19 cellular contexts compared by ENCODE assay signal in genomic region chr2:121362776-121363175, GRCh38.
DNase-seq lines count a peak whose midpoint lies in the region; ATAC-seq and TF ChIP-seq lines count a peak whose summit lies in the region.
"Had no signal": no experiment of that assay in that cellular context is flagged by ENCODE, and none has a peak within 500 bp of the region (broad histone marks: within the 10 kb centered on the region; RNA-seq: fewer than 3 reads in every experiment).

No MANE protein-coding gene starts in this region.

- H3K4me3 Mint-ChIP-seq in MCF 10A (ENCODE audit: unreplicated experiment), result no peak overlapping the region
- H3K4me3 Mint-ChIP-seq: activated CD4-positive, alpha-beta T cell treated with anti-CD3 and anti-CD28 coated beads for 36 hours had no signal

- H3K27ac ChIP-seq in mammary epithelial cell (ENCODE audit: insufficient read depth, low read depth, low read length) (no peak overlapping the region), PC-9 (no peak overlapping the region), foreskin keratinocyte (peak overlapping the region; percentile 48), thyroid gland (peak overlapping the region; percentile 61 to 80 (median 72))
- H3K27ac ChIP-seq: brain microvascular endothelial cell, KMS-11, parathyroid adenoma had no signal

- H3K4me3 ChIP-seq in mammary epithelial cell (replicated peaks in 1 of 3; ENCODE audit: insufficient read depth in 1 of 3, low read depth in 2 of 3, low read length in 3 of 3) (no peak overlapping the region), PC-9 (no peak overlapping the region), thyroid gland (replicated peaks in 1 of 3) (no peak overlapping the region)
- H3K4me3 ChIP-seq: GM12878 had no signal

- no peaks in the 10 kb centered on the region for H3K9me3 Mint-ChIP-seq in MCF 10A (ENCODE audit: unreplicated experiment)

- H3K4me1 ChIP-seq in mammary epithelial cell (ENCODE audit: insufficient read depth, low read length) (peaks cover 46% of the 10 kb centered on the region), PC-9 (replicated peaks; ENCODE audit: insufficient read depth) (peaks cover 12% of the 10 kb centered on the region), foreskin keratinocyte (peaks cover 29% of the 10 kb centered on the region), thyroid gland (peaks cover 52 to 55% of the 10 kb centered on the region in 2 donors)

- no peak overlapping the region for H3K4me2 ChIP-seq in mammary epithelial cell (ENCODE audit: insufficient read depth, low read depth, low read length)
- no peak overlapping the region for H3K4me2 ChIP-seq in PC-9
- H3K4me2 ChIP-seq: KMS-11 had no signal

- ATAC-seq in foreskin keratinocyte (no peak), HG02852 (IDR thresholded peaks at IDR 0.05; ENCODE audit: unreplicated experiment) (no peak)
- ATAC-seq: activated CD4-positive, alpha-beta T cell treated with anti-CD3 and anti-CD28 coated beads for 36 hours; GM12878 had no signal

- WGBS in mammary epithelial cell (ENCODE audit: low coverage, missing lambda C conversion rate), result 69% methylated on average over 4 of the region's 4 CpGs
- 54 to 60% methylated on average over 4 of the region's 4 CpGs for WGBS in thyroid gland, 2 donors

- TF ChIP-seq CTCF in MCF 10A (IDR thresholded peaks at IDR 0.05; ENCODE audit: unreplicated experiment) (no peak), mammary epithelial cell (conservative IDR thresholded peaks at IDR 0.05 in 1 of 2, IDR thresholded peaks at IDR 0.05 in 1 of 2; ENCODE audit: extremely low read depth in 1 of 2, insufficient read depth in 1 of 2, low read depth in 1 of 2, low read length in 2 of 2) (no peak), PC-9 (conservative IDR thresholded peaks at IDR 0.05) (no peak), foreskin keratinocyte (conservative IDR thresholded peaks at IDR 0.05) (no peak), thyroid gland (IDR thresholded peaks at IDR 0.05) (no peak)

- CTCF ChIA-PET in MCF 10A (lab: Yijun Ruan, JAX) (interaction anchor here (0.5 to 14.9 kb wide), 6 partner anchors 65 to 1314 kb away, joined by 3 to 356 read pairs (median 4); no protein-coding TSS in a partner anchor), mammary epithelial cell (lab: Charles Lee; ENCODE audit: low non-redundant PET) (no interaction called here), PC-9 (lab: Charles Lee) (interaction anchor here (0.5 kb wide), 1 partner anchor 279 kb away, joined by 5 read pairs; no protein-coding TSS in a partner anchor)

- intact Hi-C loops in MCF 10A (cut with micrococcal nuclease), result loop anchor here (1.0 kb wide), 1 partner anchor 360 kb away; no protein-coding TSS in a partner anchor
- intact Hi-C loops in mammary epithelial cell (cut with micrococcal nuclease), result no loop called here
- intact Hi-C loops in PC-9 (cut with micrococcal nuclease; ENCODE audit: unreplicated experiment), result no loop called here
- intact Hi-C loops in thyroid gland (cut with DNase I), result no loop called here

- H4K20me1 ChIP-seq in mammary epithelial cell (ENCODE audit: insufficient read depth, low read length) (no peaks in the 10 kb centered on the region), PC-9 (ENCODE audit: insufficient read depth) (peaks cover 4% of the 10 kb centered on the region; the same call in 1 of the 2 replicates)

- H3K36me3 ChIP-seq in mammary epithelial cell (ENCODE audit: insufficient read depth, low read length) (peaks cover 27% of the 10 kb centered on the region), PC-9 (ENCODE audit: low read depth) (peaks cover 19% of the 10 kb centered on the region), thyroid gland (peaks cover 14 to 18% of the 10 kb centered on the region in 2 donors)

- H3K27ac Mint-ChIP-seq in MCF 10A (ENCODE audit: low read depth, unreplicated experiment), result peak overlapping the region; percentile 95

- TF ChIP-seq POLR2A in thyroid gland (IDR thresholded peaks at IDR 0.05), result no peak

- POLR2A ChIA-PET in MCF 10A (lab: Yijun Ruan, JAX), result interaction anchor here (1.3 to 4.0 kb wide), 3 partner anchors 12 to 165 kb away, joined by 3 to 14 read pairs (median 5); no protein-coding TSS in a partner anchor
- POLR2A ChIA-PET in PC-9 (lab: Charles Lee; ENCODE audit: unreplicated experiment), result no interaction called here

- no peaks in the 10 kb centered on the region for H3K9me2 ChIP-seq in PC-9 (ENCODE audit: insufficient read depth)

- in situ Hi-C loops in mammary epithelial cell (cut with MboI; ENCODE audit: low sequenced_read_pairs in 2 of 2), result no loop called here

- H3K9me3 ChIP-seq in mammary epithelial cell (replicated peaks; ENCODE audit: insufficient read depth, low read length) (no peaks in the 10 kb centered on the region), PC-9 (ENCODE audit: insufficient read depth, low read depth) (no peaks in the 10 kb centered on the region), thyroid gland (no peaks in the 10 kb centered on the region)

- peaks cover 69% of the 10 kb centered on the region for H3K36me3 Mint-ChIP-seq in MCF 10A (ENCODE audit: insufficient read depth, unreplicated experiment)

- H3K79me2 ChIP-seq in mammary epithelial cell (ENCODE audit: insufficient read depth, low read length) (peaks cover 20% of the 10 kb centered on the region), PC-9 (ENCODE audit: low read depth) (no peaks in the 10 kb centered on the region)
- H3K79me2 ChIP-seq: parathyroid adenoma had no signal

- H3K9ac ChIP-seq in mammary epithelial cell (ENCODE audit: insufficient read depth, low read length), result no peak overlapping the region
- H3K9ac ChIP-seq: KMS-11, parathyroid adenoma had no signal

- H3K4me1 Mint-ChIP-seq in MCF 10A (ENCODE audit: insufficient read depth, unreplicated experiment), result peaks cover 49% of the 10 kb centered on the region

- H3F3A ChIP-seq in PC-9 (ENCODE audit: insufficient read depth, low read depth), result peaks cover 6% of the 10 kb centered on the region

- no peaks in the 10 kb centered on the region for H3K27me3 Mint-ChIP-seq in MCF 10A (ENCODE audit: insufficient read depth, unreplicated experiment)
- H3K27me3 Mint-ChIP-seq: activated CD4-positive, alpha-beta T cell treated with anti-CD3 and anti-CD28 coated beads for 36 hours had no signal

- DNase-seq in MCF 10A (ENCODE audit: unreplicated experiment), result no peak
- no peak for DNase-seq in mammary epithelial cell
- DNase-seq in PC-9, result no peak
- DNase-seq in foreskin keratinocyte, result no peak
- DNase-seq in thyroid gland, result no peak
- DNase-seq in GOT3 (lab: John Stamatoyannopoulos, UW), result no peak
- no peak for DNase-seq in SIG-M5 treated with dmso at 0.1 percent for 504 hours (lab: John Stamatoyannopoulos, UW; ENCODE audit: unreplicated experiment)
- DNase-seq: activated CD4-positive, alpha-beta T cell treated with anti-CD3 and anti-CD28 coated beads for 36 hours; activated gamma-delta T cell treated with Interleukin-2 at 50 U/mL for 16 hours; brain microvascular endothelial cell; NCI-H1417; NCI-H226; SHP77; stimulated activated naive CD4-positive, alpha-beta T cell treated with Interleukin-2 at 50 U/mL for 16 hours; T-helper 9 cell had no signal

- dilution Hi-C loops in mammary epithelial cell (cut with HindIII; ENCODE audit: low sequenced_read_pairs), result loop anchor here (5.0 kb wide), 1 partner anchor 270 kb away; no protein-coding TSS in a partner anchor

- no peak overlapping the region for H2AFZ ChIP-seq in mammary epithelial cell (ENCODE audit: low read depth, low read length)
- H2AFZ ChIP-seq in PC-9, result no peak overlapping the region
- H2AFZ ChIP-seq: parathyroid adenoma had no signal

- H3K27me3 ChIP-seq in mammary epithelial cell (ENCODE audit: insufficient read depth, low read length) (no peaks in the 10 kb centered on the region), PC-9 (ENCODE audit: insufficient read depth, low read depth) (no peaks in the 10 kb centered on the region), foreskin keratinocyte (no peaks in the 10 kb centered on the region), thyroid gland (no peaks in the 10 kb centered on the region)
- H3K27me3 ChIP-seq: brain microvascular endothelial cell had no signal

- BruUV-seq in MCF 10A (replicated peaks; lab: Mats Ljungman, UMichigan), result no TSS peak
- BruUV-seq in mammary epithelial cell (replicated peaks; lab: Mats Ljungman, UMichigan), result no TSS peak
- BruUV-seq in PC-9 (replicated peaks; lab: Mats Ljungman, UMichigan), result TSS peak; percentile 7

Comparison
In these comparisons a context has a peak if more than half of its experiments do, and no peak if none do; other contexts are left out.
1. H3K27ac ChIP-seq: peak in foreskin keratinocyte (single experiment) and thyroid gland (3 of 3); none in mammary epithelial cell (single experiment) and PC-9 (single experiment).